ENCODE assay signal across 12 cellular contexts in genomic region chr9:21852751-21853150, GRCh38. TPM values are rescaled to one million over a fixed set of nuclear protein-coding genes. Genes with fewer than 3 reads are reported as not detected.
DNase-seq lines count a peak whose midpoint lies in the region; ATAC-seq and TF ChIP-seq lines count a peak whose summit lies in the region.
"Had no signal": no experiment of that assay in that cellular context is flagged by ENCODE, and none has a peak within 500 bp of the region (broad histone marks: within the 10 kb centered on the region; RNA-seq: fewer than 3 reads in every experiment).

No MANE protein-coding gene starts in this region.

- DNase-seq in CD4-positive, alpha-beta memory T cell, result peak in 1 of 5 donors; percentile 10
- DNase-seq in SKM-1 treated with dmso at 0.1 percent for 144 hours (lab: John Stamatoyannopoulos, UW; ENCODE audit: unreplicated experiment), result no peak
- no peak for DNase-seq in GM19240 (ENCODE audit: insufficient read length, low spot score)
- DNase-seq in stimulated activated CD4-positive, alpha-beta T cell treated with anti-CD3 and anti-CD28 coated beads, Interleukin-2, amount 100 ng/mL, for 24 hours, result no peak
- DNase-seq in gastrocnemius medialis, result no peak
- DNase-seq: activated naive CD4-positive, alpha-beta T cell; KBM-7; NCI-H526 had no signal

- no peak for TF ChIP-seq CTCF in gastrocnemius medialis (IDR thresholded peaks at IDR 0.05 in 4 of 5, conservative IDR thresholded peaks at IDR 0.05 in 1 of 5)

- ATAC-seq in GM19025 (IDR thresholded peaks at IDR 0.05; ENCODE audit: low read depth, unreplicated experiment) (peak; percentile 99), HG02642 (IDR thresholded peaks at IDR 0.05; ENCODE audit: poor library complexity, unreplicated experiment) (peak; percentile 96), HG03520 (IDR thresholded peaks at IDR 0.05; ENCODE audit: unreplicated experiment) (peak; percentile 99), gastrocnemius medialis (no peak)

- CTCF ChIA-PET in CD4-positive, alpha-beta memory T cell (lab: Charles Lee; ENCODE audit: partially characterized antibody), result no interaction called here

- H3K27ac Mint-ChIP-seq in CD4-positive, alpha-beta memory T cell, result peak overlapping the region in 6 of 7 donors; percentile 4 to 55 (median 28)

- in situ Hi-C loops in gastrocnemius medialis (cut with MboI; ENCODE audit: low sequenced_read_pairs in 4 of 4), result no loop called here

- peaks cover 15% of the 10 kb centered on the region for H3K4me1 ChIP-seq in CD4-positive, alpha-beta memory T cell (ENCODE audit: insufficient read depth, low read length)
- no peaks in the 10 kb centered on the region for H3K4me1 ChIP-seq in gastrocnemius medialis

- peaks cover 0 to 7% (median 4%) of the 10 kb centered on the region in 8 donors for H3K9me3 Mint-ChIP-seq in CD4-positive, alpha-beta memory T cell

- no peaks in the 10 kb centered on the region for H3K36me3 ChIP-seq in CD4-positive, alpha-beta memory T cell (ENCODE audit: insufficient read depth, low read length)
- H3K36me3 ChIP-seq in gastrocnemius medialis, result peaks cover 0 to 16% of the 10 kb centered on the region in 2 donors

- no peak overlapping the region for H3K4me3 ChIP-seq in CD4-positive, alpha-beta memory T cell (ENCODE audit: low read length in 2 of 2)
- no peak overlapping the region for H3K4me3 ChIP-seq in gastrocnemius medialis

- no peaks in the 10 kb centered on the region for H3K9me3 ChIP-seq in CD4-positive, alpha-beta memory T cell (ENCODE audit: control insufficient read depth in 1 of 2, low read length in 2 of 2)
- H3K9me3 ChIP-seq in gastrocnemius medialis, result no peaks in the 10 kb centered on the region

- POLR2A ChIA-PET in CD4-positive, alpha-beta memory T cell (lab: Charles Lee; ENCODE audit: partially characterized antibody), result no interaction called here

- no peak overlapping the region for H3K4me3 Mint-ChIP-seq in CD4-positive, alpha-beta memory T cell
- H3K4me3 Mint-ChIP-seq: immature natural killer cell had no signal

- H3K27me3 ChIP-seq in CD4-positive, alpha-beta memory T cell (ENCODE audit: insufficient read depth, low read length), result no peaks in the 10 kb centered on the region
- no peaks in the 10 kb centered on the region for H3K27me3 ChIP-seq in gastrocnemius medialis

- no peak overlapping the region for H3K27ac ChIP-seq in CD4-positive, alpha-beta memory T cell (ENCODE audit: low read depth, low read length)
- H3K27ac ChIP-seq in gastrocnemius medialis, result no peak overlapping the region

- TF ChIP-seq POLR2A in gastrocnemius medialis (IDR thresholded peaks at IDR 0.05), result no peak

- H3K4me1 Mint-ChIP-seq in CD4-positive, alpha-beta memory T cell, result peaks cover 32 to 56% (median 38%) of the 10 kb centered on the region in 4 donors

- intact Hi-C loops in CD4-positive, alpha-beta memory T cell (cut with micrococcal nuclease), result loop anchor here (5.0 kb wide), 3 partner anchors 35 to 65 kb away; no protein-coding TSS in a partner anchor
- intact Hi-C loops in gastrocnemius medialis (cut with DNase I; ENCODE audit: low total_unique reads), result no loop called here

- H3K36me3 Mint-ChIP-seq in CD4-positive, alpha-beta memory T cell, result peaks cover 60 to 62% of the 10 kb centered on the region in 2 donors

- no peaks in the 10 kb centered on the region for H3K27me3 Mint-ChIP-seq in CD4-positive, alpha-beta memory T cell

RNA-seq across cellular contexts. Expression of gene MTAP, which starts 50.3 kb away (rescaled TPM):
- total RNA-seq in CD4-positive, alpha-beta memory T cell, result 10 to 100 TPM; 45.5 to 47.9 TPM
- 10 to 100 TPM; 21.1 to 22.5 TPM for polyA plus RNA-seq in CD4-positive, alpha-beta memory T cell
- total RNA-seq in gastrocnemius medialis, result 10 to 100 TPM in 2 of 4 donors, 1 to 10 TPM in 2; 6.2 to 11.0 (median 9.4) TPM

Comparison
In these comparisons a context has a peak if more than half of its experiments do, and no peak if none do; other contexts are left out.
1. ATAC-seq: peak in GM19025 (single experiment), HG02642 (single experiment) and HG03520 (single experiment); none in gastrocnemius medialis (0 of 2).